ENCODE assay signal across 24 cellular contexts in the genomic region with DNA sequence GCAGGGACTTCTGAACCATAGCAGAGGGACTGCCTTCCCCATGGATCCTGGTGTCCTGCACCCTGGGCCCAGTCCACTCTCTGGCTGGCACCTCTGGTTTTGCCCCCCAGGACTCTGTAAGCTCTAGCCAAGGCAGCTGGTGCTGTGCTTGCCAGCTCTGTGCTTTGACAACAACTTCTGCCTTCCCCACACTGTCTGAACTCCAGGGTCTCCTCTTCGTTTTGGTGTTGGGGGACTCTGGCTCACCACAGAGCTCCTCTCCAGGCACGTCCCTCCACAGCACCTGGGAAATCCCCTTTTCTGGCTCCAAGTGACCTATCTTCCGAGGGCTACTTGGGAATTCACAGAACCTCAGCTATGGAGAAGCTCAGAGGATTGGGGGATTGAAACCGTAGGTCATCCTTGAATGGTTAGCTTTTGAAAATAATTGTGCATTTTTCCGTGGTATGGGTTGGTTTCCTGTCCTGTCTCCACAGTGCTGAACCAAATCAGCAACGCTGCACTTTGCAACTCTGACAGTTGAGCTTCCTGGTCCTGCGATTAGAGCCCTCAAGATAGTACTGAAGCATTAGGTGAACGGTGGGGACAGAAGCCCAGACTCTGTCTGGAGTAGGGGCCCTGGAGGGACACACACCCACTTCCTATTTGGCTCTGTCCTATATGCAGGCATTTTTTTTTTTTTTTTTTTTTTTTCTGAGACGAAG.
A peak's percentile ranks its signal among the peaks of the same experiment; 100 is the strongest.
DNase-seq lines count a peak whose midpoint lies in the region; ATAC-seq, FAIRE-seq and TF ChIP-seq lines count a peak whose summit lies in the region.
"Had no signal": no experiment of that assay in that cellular context is flagged by ENCODE, and none has a peak within 500 bp of the region (broad histone marks: within the 10 kb centered on the region; RNA-seq: fewer than 3 reads in every experiment).

No MANE protein-coding gene starts in this region.

- H3K9me3 Mint-ChIP-seq in CD8-positive, alpha-beta T cell: no peaks in the 10 kb centered on the region
- no peaks in the 10 kb centered on the region for H3K9me3 Mint-ChIP-seq in central memory CD8-positive, alpha-beta T cell
- no peaks in the 10 kb centered on the region for H3K9me3 Mint-ChIP-seq in natural killer cell
- H3K9me3 Mint-ChIP-seq: activated CD4-positive, alpha-beta T cell treated with anti-CD3 and anti-CD28 coated beads, Interleukin-2, amount 10 ng/mL, durations not matched to agents 7 days and 5 days; activated naive CD4-positive, alpha-beta T cell treated with anti-CD3 and anti-CD28 coated beads, Interleukin-2, amount 50 U/mL, for 24 hours had no signal

- H3K9me3 ChIP-seq in CD8-positive, alpha-beta T cell (ENCODE audit: low read length): no peaks in the 10 kb centered on the region
- no peaks in the 10 kb centered on the region for H3K9me3 ChIP-seq in T-helper 17 cell (ENCODE audit: control insufficient read depth, low read length, poor library complexity, severe bottlenecking)
- no peaks in the 10 kb centered on the region for H3K9me3 ChIP-seq in SJCRH30 (replicated peaks)
- H3K9me3 ChIP-seq: esophagus muscularis mucosa, upper lobe of left lung had no signal

- H3K27ac ChIP-seq in CD8-positive, alpha-beta T cell (ENCODE audit: low read depth, low read length): no peak overlapping the region
- no peak overlapping the region for H3K27ac ChIP-seq in SJCRH30
- H3K27ac ChIP-seq: cardiac muscle cell, coronary artery, esophagus muscularis mucosa, GM23248, upper lobe of left lung had no signal

- no peak for TF ChIP-seq POLR2A in GM12892 (IDR thresholded peaks at IDR 0.05; ENCODE audit: low read depth, low read length)

- no peak overlapping the region for H3K4me3 ChIP-seq in CD8-positive, alpha-beta T cell (ENCODE audit: low read depth, low read length)
- H3K4me3 ChIP-seq in SJCRH30: no peak overlapping the region
- H3K4me3 ChIP-seq: cardiac muscle cell, coronary artery, esophagus muscularis mucosa, GM23248, upper lobe of left lung had no signal

- no peak for FAIRE-seq in GM12892 (lab: Jason Lieb, UNC)
- FAIRE-seq: small intestine had no signal

- POLR2A ChIA-PET in CD8-positive, alpha-beta T cell (lab: Charles Lee): no interaction called here

- peak in 1 of 7 experiments; percentile 46 for DNase-seq in CD8-positive, alpha-beta T cell
- DNase-seq in T-helper 17 cell: no peak
- no peak for DNase-seq in central memory CD8-positive, alpha-beta T cell (ENCODE audit: low spot score in 2 of 2)
- no peak for DNase-seq in natural killer cell
- no peak for DNase-seq in SJCRH30
- DNase-seq in AG20443 (ENCODE audit: low spot score): no peak
- DNase-seq in GM12892 (ENCODE audit: insufficient read length): no peak
- DNase-seq: activated CD4-positive, alpha-beta T cell treated with anti-CD3 and anti-CD28 coated beads, Interleukin-2, amount 10 ng/mL, durations not matched to agents 7 days and 5 days; aorta; C1 segment of cervical spinal cord; foreskin melanocyte; GM23248; left cardiac atrium; NCI-H510A treated with DMSO at 0.1 percent for 48 hours; PC-3; small intestine; stimulated activated CD4-positive, alpha-beta T cell treated with anti-CD3 and anti-CD28 coated beads, Interleukin-1b, Interleukin-23, amount 100 ng/mL, for 48 hours; upper lobe of left lung had no signal

- peaks cover 16% of the 10 kb centered on the region for H3K36me3 Mint-ChIP-seq in CD8-positive, alpha-beta T cell
- peaks cover 3% of the 10 kb centered on the region for H3K36me3 Mint-ChIP-seq in T-helper 17 cell (ENCODE audit: low read depth)
- H3K36me3 Mint-ChIP-seq in central memory CD8-positive, alpha-beta T cell (ENCODE audit: insufficient read depth): no peaks in the 10 kb centered on the region
- no peaks in the 10 kb centered on the region for H3K36me3 Mint-ChIP-seq in natural killer cell

- no peak for TF ChIP-seq CTCF in CD8-positive, alpha-beta T cell (IDR thresholded peaks at IDR 0.05)
- TF ChIP-seq CTCF in natural killer cell (IDR thresholded peaks at IDR 0.05): no peak

- intact Hi-C loops in CD8-positive, alpha-beta T cell (cut with DNase I, micrococcal nuclease): no loop called here
- intact Hi-C loops in natural killer cell (cut with micrococcal nuclease): no loop called here

- H3K36me3 ChIP-seq in CD8-positive, alpha-beta T cell (ENCODE audit: insufficient read depth, low read length): no peaks in the 10 kb centered on the region
- H3K36me3 ChIP-seq in SJCRH30: no peaks in the 10 kb centered on the region
- H3K36me3 ChIP-seq: cardiac muscle cell, esophagus muscularis mucosa, upper lobe of left lung had no signal

- peak; percentile 45 for ATAC-seq in CD8-positive, alpha-beta T cell
- peak; percentile 27 for ATAC-seq in T-helper 17 cell
- ATAC-seq in central memory CD8-positive, alpha-beta T cell (replicated peaks; ENCODE audit: extremely low read depth, poor library complexity, severe bottlenecking): peak; percentile 70
- ATAC-seq in natural killer cell: peak; percentile 57 to 83 (median 82)
- ATAC-seq in HG02571 (IDR thresholded peaks at IDR 0.05; ENCODE audit: unreplicated experiment): no peak
- ATAC-seq: left cardiac atrium, PC-3, SK-N-SH treated with all-trans-retinoic acid at 6 μM for 48 hours had no signal

- H3K4me1 Mint-ChIP-seq in CD8-positive, alpha-beta T cell (ENCODE audit: low read depth): peaks cover 75% of the 10 kb centered on the region
- H3K4me1 Mint-ChIP-seq in T-helper 17 cell (peaks cover 28% of the 10 kb centered on the region), natural killer cell (peaks cover 71 to 82% of the 10 kb centered on the region in 2 donors)
- H3K4me1 Mint-ChIP-seq in central memory CD8-positive, alpha-beta T cell: peaks cover 54% of the 10 kb centered on the region

- H3K27me3 ChIP-seq in CD8-positive, alpha-beta T cell (ENCODE audit: insufficient read depth, low read length): no peaks in the 10 kb centered on the region
- H3K27me3 ChIP-seq in SJCRH30: no peaks in the 10 kb centered on the region
- H3K27me3 ChIP-seq: cardiac muscle cell, esophagus muscularis mucosa, upper lobe of left lung had no signal

- H3K4me1 ChIP-seq in CD8-positive, alpha-beta T cell (ENCODE audit: insufficient read depth, low read length): peaks cover 48% of the 10 kb centered on the region
- H3K4me1 ChIP-seq in SJCRH30: no peaks in the 10 kb centered on the region
- H3K4me1 ChIP-seq: upper lobe of left lung had no signal

- H3K27me3 Mint-ChIP-seq in CD8-positive, alpha-beta T cell (ENCODE audit: low read depth): no peaks in the 10 kb centered on the region
- H3K27me3 Mint-ChIP-seq in T-helper 17 cell (no peaks in the 10 kb centered on the region), natural killer cell (ENCODE audit: low read depth in 2 of 2) (no peaks in the 10 kb centered on the region)
- no peaks in the 10 kb centered on the region for H3K27me3 Mint-ChIP-seq in central memory CD8-positive, alpha-beta T cell
- H3K27me3 Mint-ChIP-seq: activated naive CD4-positive, alpha-beta T cell treated with anti-CD3 and anti-CD28 coated beads, Interleukin-2, amount 50 U/mL, for 24 hours had no signal

- peak overlapping the region; percentile 37 for H3K27ac Mint-ChIP-seq in CD8-positive, alpha-beta T cell
- H3K27ac Mint-ChIP-seq in T-helper 17 cell (peak overlapping the region; percentile 72), natural killer cell (peak overlapping the region; percentile 59 to 88)
- no peak overlapping the region for H3K27ac Mint-ChIP-seq in central memory CD8-positive, alpha-beta T cell (ENCODE audit: low read depth)
- H3K27ac Mint-ChIP-seq: activated CD4-positive, alpha-beta T cell treated with anti-CD3 and anti-CD28 coated beads, Interleukin-2, amount 10 ng/mL, durations not matched to agents 7 days and 5 days had no signal

- peak overlapping the region; percentile 37 for H3K4me3 Mint-ChIP-seq in CD8-positive, alpha-beta T cell
- peak overlapping the region; percentile 80 for H3K4me3 Mint-ChIP-seq in T-helper 17 cell
- H3K4me3 Mint-ChIP-seq in central memory CD8-positive, alpha-beta T cell: peak overlapping the region; percentile 7
- peak overlapping the region; percentile 70 for H3K4me3 Mint-ChIP-seq in natural killer cell
- H3K4me3 Mint-ChIP-seq: activated CD4-positive, alpha-beta T cell treated with anti-CD3 and anti-CD28 coated beads, Interleukin-2, amount 10 ng/mL, durations not matched to agents 7 days and 5 days had no signal

- CTCF ChIA-PET in CD8-positive, alpha-beta T cell (lab: Charles Lee): no interaction called here

Comparison
In these comparisons a context has a peak if more than half of its experiments do, and no peak if none do; other contexts are left out.
1. H3K4me3 Mint-ChIP-seq: peak in every context shown above with its lines; median percentile 80 in T-helper 17 cell; 70 in natural killer cell; 37 in CD8-positive, alpha-beta T cell; 7 in central memory CD8-positive, alpha-beta T cell.